In genomic region chr9:38385896-38386295, GRCh38 we compare ENCODE assay signal across 19 cellular contexts. TPM values are rescaled to one million over a fixed set of nuclear protein-coding genes. Genes with fewer than 3 reads are reported as not detected.
A peak's percentile ranks its signal among the peaks of the same experiment; 100 is the strongest.
DNase-seq lines count a peak whose midpoint lies in the region; ATAC-seq and TF ChIP-seq lines count a peak whose summit lies in the region.
"Had no signal": no experiment of that assay in that cellular context is flagged by ENCODE, and none has a peak within 500 bp of the region (broad histone marks: within the 10 kb centered on the region; RNA-seq: fewer than 3 reads in every experiment).

No MANE protein-coding gene starts in this region.

- H3K9ac ChIP-seq in trophoblast cell (ENCODE audit: low read length) = no peak overlapping the region
- H3K9ac ChIP-seq: BLaER1 treated with 17β-estradiol and CSF1 and Interleukin-3, amounts not matched to agents 10 nM and 100 nM; KMS-11 had no signal

- intact Hi-C loops in cardiac septum (cut with DNase I) (no loop called here), heart right ventricle (cut with DNase I) (no loop called here), right lobe of liver (cut with DNase I) (no loop called here)

- H3K4me1 ChIP-seq in heart right ventricle (peaks cover 0 to 15% (median 3%) of the 10 kb centered on the region in 9 donors), right lobe of liver (peaks cover 0 to 67% (median 45%) of the 10 kb centered on the region in 4 donors), trophoblast cell (ENCODE audit: control insufficient read depth in 1 of 2, insufficient read depth in 2 of 2, low read length in 2 of 2) (peaks cover 5 to 6% of the 10 kb centered on the region in 2 experiments)

- TF ChIP-seq POLR2A in right lobe of liver (IDR thresholded peaks at IDR 0.05) = no peak

- H3K79me1 ChIP-seq in trophoblast cell (ENCODE audit: low read length) = peaks cover 15% of the 10 kb centered on the region

- WGBS in heart right ventricle, 2 donors = 89 to 95% methylated on average over 3 of the region's 3 CpGs
- 80% methylated on average over 3 of the region's 3 CpGs for WGBS in right lobe of liver (ENCODE audit: insufficient coverage, low coverage, low lambda C conversion rate, missing lambda C conversion rate)
- no CpG with 5 or more reads among the region's 3 CpGs for WGBS in trophoblast cell (ENCODE audit: extremely low coverage, insufficient coverage, insufficient read length)

- peaks cover 27% of the 10 kb centered on the region for H3K4me1 Mint-ChIP-seq in osteocyte (ENCODE audit: unreplicated experiment)

- H3K27me3 ChIP-seq in heart right ventricle (no peaks in the 10 kb centered on the region), right lobe of liver (no peaks in the 10 kb centered on the region), trophoblast cell (ENCODE audit: insufficient read depth, low read length) (no peaks in the 10 kb centered on the region)
- H3K27me3 ChIP-seq: BLaER1 treated with 17β-estradiol and CSF1 and Interleukin-3, amounts not matched to agents 10 nM and 100 nM had no signal

- no peaks in the 10 kb centered on the region for H3K27me3 Mint-ChIP-seq in osteocyte (ENCODE audit: unreplicated experiment)

- H3K18ac ChIP-seq in trophoblast cell (ENCODE audit: low read length) = no peak overlapping the region

- no peak overlapping the region for H4K8ac ChIP-seq in trophoblast cell (ENCODE audit: low read depth, low read length)

- H3K36me3 Mint-ChIP-seq in osteocyte (ENCODE audit: unreplicated experiment) = no peaks in the 10 kb centered on the region

- H3K4me2 ChIP-seq in trophoblast cell (ENCODE audit: low read length) = no peak overlapping the region
- H3K4me2 ChIP-seq: BLaER1 treated with 17β-estradiol and CSF1 and Interleukin-3, amounts not matched to agents 10 nM and 100 nM; KMS-11 had no signal

- ATAC-seq in heart right ventricle = no peak
- peak in 3 of 4 donors; percentile 0 to 9 (median 1) for ATAC-seq in right lobe of liver
- no peak for ATAC-seq in GM21737 (IDR thresholded peaks at IDR 0.05; ENCODE audit: unreplicated experiment)
- no peak for ATAC-seq in GM21381 (IDR thresholded peaks at IDR 0.05; ENCODE audit: unreplicated experiment)
- ATAC-seq: Panc1 had no signal

- DNase-seq in cardiac septum (ENCODE audit: low spot score) (peak; percentile 59), heart right ventricle (no peak), right lobe of liver (peak in 1 of 3 donors; percentile 55), trophoblast cell (no peak), epidermal melanocyte (ENCODE audit: insufficient read length, low spot score) (no peak), osteocyte (ENCODE audit: extremely low spot score, unreplicated experiment) (no peak)
- DNase-seq: DMS 273 treated with DMSO at 0.1 percent for 48 hours, HFFc6, NCI-H1092, NCI-H1694, NCI-H2107, NCI-H345 had no signal

- peak overlapping the region; percentile 74 for H2BK12ac ChIP-seq in trophoblast cell (ENCODE audit: low read length)

- H3K23ac ChIP-seq in trophoblast cell (ENCODE audit: low read length) = no peak overlapping the region

- H4K12ac ChIP-seq in trophoblast cell (ENCODE audit: low read depth, low read length) = no peak overlapping the region

- no peak overlapping the region for H3K27ac Mint-ChIP-seq in osteocyte (ENCODE audit: unreplicated experiment)
- H3K27ac Mint-ChIP-seq: HFFc6 had no signal

- H4K91ac ChIP-seq in trophoblast cell (ENCODE audit: low read depth, low read length) = no peak overlapping the region

- no peak overlapping the region for H2BK5ac ChIP-seq in trophoblast cell (ENCODE audit: low read depth, low read length, poor library complexity)

- no peak overlapping the region for H2AK5ac ChIP-seq in trophoblast cell (ENCODE audit: low read length)

- H3K36me3 ChIP-seq in heart right ventricle (no peaks in the 10 kb centered on the region), right lobe of liver (no peaks in the 10 kb centered on the region), trophoblast cell (ENCODE audit: control insufficient read depth in 1 of 2, insufficient read depth in 2 of 2, low read length in 2 of 2) (no peaks in the 10 kb centered on the region)
- H3K36me3 ChIP-seq: BLaER1 treated with 17β-estradiol and CSF1 and Interleukin-3, amounts not matched to agents 10 nM and 100 nM had no signal

- H3K4me3 ChIP-seq in heart right ventricle (no peak overlapping the region), right lobe of liver (no peak overlapping the region), trophoblast cell (ENCODE audit: low read depth, low read length) (no peak overlapping the region)
- H3K4me3 ChIP-seq: BLaER1 treated with 17β-estradiol and CSF1 and Interleukin-3, amounts not matched to agents 10 nM and 100 nM had no signal

- H3K27ac ChIP-seq in heart right ventricle (no peak overlapping the region), right lobe of liver (peak overlapping the region; percentile 48 to 79 (median 64)), trophoblast cell (ENCODE audit: low read depth, low read length) (no peak overlapping the region)
- H3K27ac ChIP-seq: BLaER1 treated with 17β-estradiol and CSF1 and Interleukin-3, amounts not matched to agents 10 nM and 100 nM; KMS-11 had no signal

- H3K14ac ChIP-seq in trophoblast cell (ENCODE audit: low read length) = no peak overlapping the region

- H3K4ac ChIP-seq in trophoblast cell (ENCODE audit: low read depth, low read length) = no peak overlapping the region

- H2AFZ ChIP-seq in trophoblast cell (ENCODE audit: insufficient read depth, low read length, poor library complexity) = no peak overlapping the region

- H3K9me3 ChIP-seq in heart right ventricle = peaks cover 0 to 16% (median 5%) of the 10 kb centered on the region in 11 donors
- peaks cover 0 to 5% (median 0%) of the 10 kb centered on the region in 4 donors for H3K9me3 ChIP-seq in right lobe of liver
- H3K9me3 ChIP-seq in trophoblast cell (ENCODE audit: insufficient read depth, low read depth, low read length) = peaks cover 5% of the 10 kb centered on the region

- TF ChIP-seq CTCF in heart right ventricle (IDR thresholded peaks at IDR 0.05) = no peak
- no peak for TF ChIP-seq CTCF in right lobe of liver (IDR thresholded peaks at IDR 0.05)
- no peak for TF ChIP-seq CTCF in osteocyte (IDR thresholded peaks at IDR 0.05)

- peaks cover 5% of the 10 kb centered on the region for H3K9me3 Mint-ChIP-seq in osteocyte (ENCODE audit: unreplicated experiment)

- H2BK120ac ChIP-seq in trophoblast cell (ENCODE audit: insufficient read depth, low read length, poor library complexity) = no peak overlapping the region

- no peaks in the 10 kb centered on the region for H3K79me2 ChIP-seq in trophoblast cell (ENCODE audit: control insufficient read depth, insufficient read depth, low read length, poor library complexity)

- no peak overlapping the region for H3K4me3 Mint-ChIP-seq in osteocyte (ENCODE audit: unreplicated experiment)
- H3K4me3 Mint-ChIP-seq: HFFc6 had no signal

RNA-seq across cellular contexts. Expression of gene ALDH1B1, which starts 6.6 kb away (rescaled TPM):
- total RNA-seq in cardiac septum (21.0 TPM), heart right ventricle (10 to 100 TPM; 12.1 to 30.2 (median 18.9) TPM), right lobe of liver (100 to 1,000 TPM in 2 of 6 experiments, 10 to 100 TPM in 4; 61.6 to 179 (median 81.8) TPM), osteocyte (10.5 and 10.7 TPM in 2 replicates)
- polyA plus RNA-seq in heart right ventricle = 10 to 100 TPM in 1 of 2 donors, 1 to 10 TPM in 1; 4.0 to 15.7 TPM
- polyA plus RNA-seq in trophoblast cell (2013) = 9.2 and 9.6 TPM in 2 replicates

RNA-seq across cellular contexts. Expression of gene IGFBPL1, which starts 38.4 kb away (rescaled TPM):
- 0.30 TPM for total RNA-seq in cardiac septum
- not detected for total RNA-seq in heart right ventricle
- not detected for polyA plus RNA-seq in heart right ventricle
- total RNA-seq in right lobe of liver = 1 to 10 TPM in 2 of 6 experiments, under 1 TPM in 3, not detected in 1; 0.20 to 2.7 (median 0.44) TPM
- 12.2 and 15.6 TPM in 2 replicates for polyA plus RNA-seq in trophoblast cell (2013)
- 1.7 and 2.8 TPM in 2 replicates for total RNA-seq in osteocyte
- total RNA-seq: A172, HFFc6, MCF 10A had no signal

Comparison
In these comparisons a context has a peak if more than half of its experiments do, and no peak if none do; other contexts are left out.
1. ATAC-seq: peak in right lobe of liver (3 of 4); none in heart right ventricle (0 of 8), GM21737 (single experiment) and GM21381 (single experiment).
2. H3K27ac ChIP-seq: peak in right lobe of liver (3 of 3); none in heart right ventricle (0 of 10) and trophoblast cell (single experiment).